ENCODE assay signal across 1 cellular context in the genomic region with DNA sequence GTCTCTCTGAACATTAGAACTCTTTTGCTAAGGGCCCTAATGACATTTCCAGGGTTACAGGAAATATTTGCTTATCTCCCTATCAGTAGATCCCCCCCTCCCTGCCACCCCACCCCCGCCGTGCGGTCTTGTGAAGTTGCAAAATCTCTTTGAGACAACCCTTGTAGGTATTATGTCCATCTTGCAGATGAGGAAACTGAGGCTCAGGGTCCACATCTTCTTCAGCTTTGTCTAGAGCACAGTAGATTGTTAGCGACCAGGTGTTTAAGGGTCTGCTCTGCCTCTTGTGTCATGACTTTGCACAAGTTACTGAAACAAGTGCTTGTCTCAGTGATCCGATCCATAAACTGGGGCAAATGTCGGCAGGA.
TF ChIP-seq lines count a peak whose summit lies in the region.

No MANE protein-coding gene starts in this region.

TF ChIP-seq in K562, 482 proteins besides CTCF, POLR2A, EP300 and RAD21 (continued from another document and continues in another):
- TF ChIP-seq, protein P1, sequence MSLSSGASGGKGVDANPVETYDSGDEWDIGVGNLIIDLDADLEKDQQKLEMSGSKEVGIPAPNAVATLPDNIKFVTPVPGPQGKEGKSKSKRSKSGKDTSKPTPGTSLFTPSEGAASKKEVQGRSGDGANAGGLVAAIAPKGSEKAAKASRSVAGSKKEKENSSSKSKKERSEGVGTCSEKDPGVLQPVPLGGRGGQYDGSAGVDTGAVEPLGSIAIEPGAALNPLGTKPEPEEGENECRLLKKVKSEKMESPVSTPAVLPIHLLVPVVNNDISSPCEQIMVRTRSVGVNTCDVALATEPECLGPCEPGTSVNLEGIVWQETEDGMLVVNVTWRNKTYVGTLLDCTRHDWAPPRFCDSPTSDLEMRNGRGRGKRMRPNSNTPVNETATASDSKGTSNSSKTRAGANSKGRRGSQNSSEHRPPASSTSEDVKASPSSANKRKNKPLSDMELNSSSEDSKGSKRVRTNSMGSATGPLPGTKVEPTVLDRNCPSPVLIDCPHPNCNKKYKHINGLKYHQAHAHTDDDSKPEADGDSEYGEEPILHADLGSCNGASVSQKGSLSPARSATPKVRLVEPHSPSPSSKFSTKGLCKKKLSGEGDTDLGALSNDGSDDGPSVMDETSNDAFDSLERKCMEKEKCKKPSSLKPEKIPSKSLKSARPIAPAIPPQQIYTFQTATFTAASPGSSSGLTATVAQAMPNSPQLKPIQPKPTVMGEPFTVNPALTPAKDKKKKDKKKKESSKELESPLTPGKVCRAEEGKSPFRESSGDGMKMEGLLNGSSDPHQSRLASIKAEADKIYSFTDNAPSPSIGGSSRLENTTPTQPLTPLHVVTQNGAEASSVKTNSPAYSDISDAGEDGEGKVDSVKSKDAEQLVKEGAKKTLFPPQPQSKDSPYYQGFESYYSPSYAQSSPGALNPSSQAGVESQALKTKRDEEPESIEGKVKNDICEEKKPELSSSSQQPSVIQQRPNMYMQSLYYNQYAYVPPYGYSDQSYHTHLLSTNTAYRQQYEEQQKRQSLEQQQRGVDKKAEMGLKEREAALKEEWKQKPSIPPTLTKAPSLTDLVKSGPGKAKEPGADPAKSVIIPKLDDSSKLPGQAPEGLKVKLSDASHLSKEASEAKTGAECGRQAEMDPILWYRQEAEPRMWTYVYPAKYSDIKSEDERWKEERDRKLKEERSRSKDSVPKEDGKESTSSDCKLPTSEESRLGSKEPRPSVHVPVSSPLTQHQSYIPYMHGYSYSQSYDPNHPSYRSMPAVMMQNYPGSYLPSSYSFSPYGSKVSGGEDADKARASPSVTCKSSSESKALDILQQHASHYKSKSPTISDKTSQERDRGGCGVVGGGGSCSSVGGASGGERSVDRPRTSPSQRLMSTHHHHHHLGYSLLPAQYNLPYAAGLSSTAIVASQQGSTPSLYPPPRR (CRISPR knock-in tag; IDR thresholded peaks at IDR 0.05; ENCODE audit: borderline replicate concordance), result no peak
- TF ChIP-seq ZNF75A (CRISPR knock-in tag; IDR thresholded peaks at IDR 0.05), result no peak
- TF ChIP-seq ZNF444 (CRISPR knock-in tag; IDR thresholded peaks at IDR 0.05), result no peak
- TF ChIP-seq KDM1A (IDR thresholded peaks at IDR 0.05), result 0 out of 4 replicates have a peak, but pooled peaks have one; percentile 18 to 40
- no peak for TF ChIP-seq PTRF (tag; IDR thresholded peaks at IDR 0.05)
- no peak for TF ChIP-seq RNF2 (IDR thresholded peaks at IDR 0.05)
- TF ChIP-seq CBX2 (IDR thresholded peaks at IDR 0.05; ENCODE audit: insufficient read depth, low read length, poor library complexity, severe bottlenecking), result no peak
- TF ChIP-seq ZNF507 (tag; conservative IDR thresholded peaks at IDR 0.05), result no peak
- TF ChIP-seq XRCC3 (IDR thresholded peaks at IDR 0.05), result no peak
- no peak for TF ChIP-seq CAMTA2 (CRISPR knock-in tag; conservative IDR thresholded peaks at IDR 0.05)
- no peak for TF ChIP-seq GTF2F1 (IDR thresholded peaks at IDR 0.05; ENCODE audit: low read depth, low read length)
- peak; percentile 68; the same call in 1 of the 2 replicates for TF ChIP-seq BCOR (IDR thresholded peaks at IDR 0.05)
- no peak for TF ChIP-seq HDAC2 (IDR thresholded peaks at IDR 0.05)
- TF ChIP-seq MAFG (tag; conservative IDR thresholded peaks at IDR 0.05), result no peak
- TF ChIP-seq, protein P2, sequence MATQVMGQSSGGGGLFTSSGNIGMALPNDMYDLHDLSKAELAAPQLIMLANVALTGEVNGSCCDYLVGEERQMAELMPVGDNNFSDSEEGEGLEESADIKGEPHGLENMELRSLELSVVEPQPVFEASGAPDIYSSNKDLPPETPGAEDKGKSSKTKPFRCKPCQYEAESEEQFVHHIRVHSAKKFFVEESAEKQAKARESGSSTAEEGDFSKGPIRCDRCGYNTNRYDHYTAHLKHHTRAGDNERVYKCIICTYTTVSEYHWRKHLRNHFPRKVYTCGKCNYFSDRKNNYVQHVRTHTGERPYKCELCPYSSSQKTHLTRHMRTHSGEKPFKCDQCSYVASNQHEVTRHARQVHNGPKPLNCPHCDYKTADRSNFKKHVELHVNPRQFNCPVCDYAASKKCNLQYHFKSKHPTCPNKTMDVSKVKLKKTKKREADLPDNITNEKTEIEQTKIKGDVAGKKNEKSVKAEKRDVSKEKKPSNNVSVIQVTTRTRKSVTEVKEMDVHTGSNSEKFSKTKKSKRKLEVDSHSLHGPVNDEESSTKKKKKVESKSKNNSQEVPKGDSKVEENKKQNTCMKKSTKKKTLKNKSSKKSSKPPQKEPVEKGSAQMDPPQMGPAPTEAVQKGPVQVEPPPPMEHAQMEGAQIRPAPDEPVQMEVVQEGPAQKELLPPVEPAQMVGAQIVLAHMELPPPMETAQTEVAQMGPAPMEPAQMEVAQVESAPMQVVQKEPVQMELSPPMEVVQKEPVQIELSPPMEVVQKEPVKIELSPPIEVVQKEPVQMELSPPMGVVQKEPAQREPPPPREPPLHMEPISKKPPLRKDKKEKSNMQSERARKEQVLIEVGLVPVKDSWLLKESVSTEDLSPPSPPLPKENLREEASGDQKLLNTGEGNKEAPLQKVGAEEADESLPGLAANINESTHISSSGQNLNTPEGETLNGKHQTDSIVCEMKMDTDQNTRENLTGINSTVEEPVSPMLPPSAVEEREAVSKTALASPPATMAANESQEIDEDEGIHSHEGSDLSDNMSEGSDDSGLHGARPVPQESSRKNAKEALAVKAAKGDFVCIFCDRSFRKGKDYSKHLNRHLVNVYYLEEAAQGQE (CRISPR knock-in tag; IDR thresholded peaks at IDR 0.05; ENCODE audit: low read depth), result no peak
- TF ChIP-seq, protein P3, sequence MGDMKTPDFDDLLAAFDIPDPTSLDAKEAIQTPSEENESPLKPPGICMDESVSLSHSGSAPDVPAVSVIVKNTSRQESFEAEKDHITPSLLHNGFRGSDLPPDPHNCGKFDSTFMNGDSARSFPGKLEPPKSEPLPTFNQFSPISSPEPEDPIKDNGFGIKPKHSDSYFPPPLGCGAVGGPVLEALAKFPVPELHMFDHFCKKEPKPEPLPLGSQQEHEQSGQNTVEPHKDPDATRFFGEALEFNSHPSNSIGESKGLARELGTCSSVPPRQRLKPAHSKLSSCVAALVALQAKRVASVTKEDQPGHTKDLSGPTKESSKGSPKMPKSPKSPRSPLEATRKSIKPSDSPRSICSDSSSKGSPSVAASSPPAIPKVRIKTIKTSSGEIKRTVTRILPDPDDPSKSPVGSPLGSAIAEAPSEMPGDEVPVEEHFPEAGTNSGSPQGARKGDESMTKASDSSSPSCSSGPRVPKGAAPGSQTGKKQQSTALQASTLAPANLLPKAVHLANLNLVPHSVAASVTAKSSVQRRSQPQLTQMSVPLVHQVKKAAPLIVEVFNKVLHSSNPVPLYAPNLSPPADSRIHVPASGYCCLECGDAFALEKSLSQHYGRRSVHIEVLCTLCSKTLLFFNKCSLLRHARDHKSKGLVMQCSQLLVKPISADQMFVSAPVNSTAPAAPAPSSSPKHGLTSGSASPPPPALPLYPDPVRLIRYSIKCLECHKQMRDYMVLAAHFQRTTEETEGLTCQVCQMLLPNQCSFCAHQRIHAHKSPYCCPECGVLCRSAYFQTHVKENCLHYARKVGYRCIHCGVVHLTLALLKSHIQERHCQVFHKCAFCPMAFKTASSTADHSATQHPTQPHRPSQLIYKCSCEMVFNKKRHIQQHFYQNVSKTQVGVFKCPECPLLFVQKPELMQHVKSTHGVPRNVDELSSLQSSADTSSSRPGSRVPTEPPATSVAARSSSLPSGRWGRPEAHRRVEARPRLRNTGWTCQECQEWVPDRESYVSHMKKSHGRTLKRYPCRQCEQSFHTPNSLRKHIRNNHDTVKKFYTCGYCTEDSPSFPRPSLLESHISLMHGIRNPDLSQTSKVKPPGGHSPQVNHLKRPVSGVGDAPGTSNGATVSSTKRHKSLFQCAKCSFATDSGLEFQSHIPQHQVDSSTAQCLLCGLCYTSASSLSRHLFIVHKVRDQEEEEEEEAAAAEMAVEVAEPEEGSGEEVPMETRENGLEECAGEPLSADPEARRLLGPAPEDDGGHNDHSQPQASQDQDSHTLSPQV (IDR thresholded peaks at IDR 0.05), result no peak
- TF ChIP-seq ETV1 (tag; conservative IDR thresholded peaks at IDR 0.05; ENCODE audit: low read depth), result no peak
- TF ChIP-seq ZKSCAN8 (CRISPR knock-in tag; IDR thresholded peaks at IDR 0.05), result no peak
- no peak for TF ChIP-seq ZNF57 (CRISPR knock-in tag; IDR thresholded peaks at IDR 0.05)
- no peak for TF ChIP-seq FUS (optimal IDR thresholded peaks at IDR 0.05; ENCODE audit: low read depth, low read length)
- TF ChIP-seq BDP1 (IDR thresholded peaks at IDR 0.05; ENCODE audit: insufficient read depth, insufficient read length), result no peak
- TF ChIP-seq, protein P4, sequence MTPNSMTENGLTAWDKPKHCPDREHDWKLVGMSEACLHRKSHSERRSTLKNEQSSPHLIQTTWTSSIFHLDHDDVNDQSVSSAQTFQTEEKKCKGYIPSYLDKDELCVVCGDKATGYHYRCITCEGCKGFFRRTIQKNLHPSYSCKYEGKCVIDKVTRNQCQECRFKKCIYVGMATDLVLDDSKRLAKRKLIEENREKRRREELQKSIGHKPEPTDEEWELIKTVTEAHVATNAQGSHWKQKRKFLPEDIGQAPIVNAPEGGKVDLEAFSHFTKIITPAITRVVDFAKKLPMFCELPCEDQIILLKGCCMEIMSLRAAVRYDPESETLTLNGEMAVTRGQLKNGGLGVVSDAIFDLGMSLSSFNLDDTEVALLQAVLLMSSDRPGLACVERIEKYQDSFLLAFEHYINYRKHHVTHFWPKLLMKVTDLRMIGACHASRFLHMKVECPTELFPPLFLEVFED (CRISPR knock-in tag; conservative IDR thresholded peaks at IDR 0.05), result no peak
- TF ChIP-seq, protein P5, sequence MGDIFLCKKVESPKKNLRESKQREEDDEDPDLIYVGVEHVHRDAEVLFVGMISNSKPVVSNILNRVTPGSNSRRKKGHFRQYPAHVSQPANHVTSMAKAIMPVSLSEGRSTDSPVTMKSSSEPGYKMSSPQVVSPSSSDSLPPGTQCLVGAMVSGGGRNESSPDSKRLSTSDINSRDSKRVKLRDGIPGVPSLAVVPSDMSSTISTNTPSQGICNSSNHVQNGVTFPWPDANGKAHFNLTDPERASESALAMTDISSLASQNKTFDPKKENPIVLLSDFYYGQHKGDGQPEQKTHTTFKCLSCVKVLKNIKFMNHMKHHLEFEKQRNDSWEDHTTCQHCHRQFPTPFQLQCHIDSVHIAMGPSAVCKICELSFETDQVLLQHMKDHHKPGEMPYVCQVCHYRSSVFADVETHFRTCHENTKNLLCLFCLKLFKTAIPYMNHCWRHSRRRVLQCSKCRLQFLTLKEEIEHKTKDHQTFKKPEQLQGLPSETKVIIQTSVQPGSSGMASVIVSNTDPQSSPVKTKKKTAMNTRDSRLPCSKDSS (IDR thresholded peaks at IDR 0.05; ENCODE audit: low read depth, partially characterized antibody), result no peak
- no peak for TF ChIP-seq HSF4 (CRISPR knock-in tag; IDR thresholded peaks at IDR 0.05; ENCODE audit: borderline replicate concordance)
- TF ChIP-seq IFI16 (CRISPR knock-in tag; IDR thresholded peaks at IDR 0.05), result no peak
- TF ChIP-seq ZNF224 (CRISPR knock-in tag; IDR thresholded peaks at IDR 0.05), result no peak
- no peak for TF ChIP-seq TARDBP (IDR thresholded peaks at IDR 0.05)
- TF ChIP-seq, protein P6, sequence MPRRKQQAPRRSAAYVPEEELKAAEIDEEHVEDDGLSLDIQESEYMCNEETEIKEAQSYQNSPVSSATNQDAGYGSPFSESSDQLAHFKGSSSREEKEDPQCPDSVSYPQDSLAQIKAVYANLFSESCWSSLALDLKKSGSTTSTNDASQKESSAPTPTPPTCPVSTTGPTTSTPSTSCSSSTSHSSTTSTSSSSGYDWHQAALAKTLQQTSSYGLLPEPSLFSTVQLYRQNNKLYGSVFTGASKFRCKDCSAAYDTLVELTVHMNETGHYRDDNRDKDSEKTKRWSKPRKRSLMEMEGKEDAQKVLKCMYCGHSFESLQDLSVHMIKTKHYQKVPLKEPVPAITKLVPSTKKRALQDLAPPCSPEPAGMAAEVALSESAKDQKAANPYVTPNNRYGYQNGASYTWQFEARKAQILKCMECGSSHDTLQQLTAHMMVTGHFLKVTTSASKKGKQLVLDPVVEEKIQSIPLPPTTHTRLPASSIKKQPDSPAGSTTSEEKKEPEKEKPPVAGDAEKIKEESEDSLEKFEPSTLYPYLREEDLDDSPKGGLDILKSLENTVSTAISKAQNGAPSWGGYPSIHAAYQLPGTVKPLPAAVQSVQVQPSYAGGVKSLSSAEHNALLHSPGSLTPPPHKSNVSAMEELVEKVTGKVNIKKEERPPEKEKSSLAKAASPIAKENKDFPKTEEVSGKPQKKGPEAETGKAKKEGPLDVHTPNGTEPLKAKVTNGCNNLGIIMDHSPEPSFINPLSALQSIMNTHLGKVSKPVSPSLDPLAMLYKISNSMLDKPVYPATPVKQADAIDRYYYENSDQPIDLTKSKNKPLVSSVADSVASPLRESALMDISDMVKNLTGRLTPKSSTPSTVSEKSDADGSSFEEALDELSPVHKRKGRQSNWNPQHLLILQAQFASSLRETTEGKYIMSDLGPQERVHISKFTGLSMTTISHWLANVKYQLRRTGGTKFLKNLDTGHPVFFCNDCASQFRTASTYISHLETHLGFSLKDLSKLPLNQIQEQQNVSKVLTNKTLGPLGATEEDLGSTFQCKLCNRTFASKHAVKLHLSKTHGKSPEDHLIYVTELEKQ (CRISPR knock-in tag; IDR thresholded peaks at IDR 0.05), result no peak
- no peak for TF ChIP-seq LARP7 (IDR thresholded peaks at IDR 0.05)
- no peak for TF ChIP-seq ZNF668 (CRISPR knock-in tag; IDR thresholded peaks at IDR 0.05)
- TF ChIP-seq, protein P7, sequence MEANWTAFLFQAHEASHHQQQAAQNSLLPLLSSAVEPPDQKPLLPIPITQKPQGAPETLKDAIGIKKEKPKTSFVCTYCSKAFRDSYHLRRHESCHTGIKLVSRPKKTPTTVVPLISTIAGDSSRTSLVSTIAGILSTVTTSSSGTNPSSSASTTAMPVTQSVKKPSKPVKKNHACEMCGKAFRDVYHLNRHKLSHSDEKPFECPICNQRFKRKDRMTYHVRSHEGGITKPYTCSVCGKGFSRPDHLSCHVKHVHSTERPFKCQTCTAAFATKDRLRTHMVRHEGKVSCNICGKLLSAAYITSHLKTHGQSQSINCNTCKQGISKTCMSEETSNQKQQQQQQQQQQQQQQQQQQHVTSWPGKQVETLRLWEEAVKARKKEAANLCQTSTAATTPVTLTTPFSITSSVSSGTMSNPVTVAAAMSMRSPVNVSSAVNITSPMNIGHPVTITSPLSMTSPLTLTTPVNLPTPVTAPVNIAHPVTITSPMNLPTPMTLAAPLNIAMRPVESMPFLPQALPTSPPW (CRISPR knock-in tag; IDR thresholded peaks at IDR 0.05), result peak; percentile 53
- TF ChIP-seq SMAD3 (CRISPR knock-in tag; conservative IDR thresholded peaks at IDR 0.05), result no peak
- TF ChIP-seq, protein P8, sequence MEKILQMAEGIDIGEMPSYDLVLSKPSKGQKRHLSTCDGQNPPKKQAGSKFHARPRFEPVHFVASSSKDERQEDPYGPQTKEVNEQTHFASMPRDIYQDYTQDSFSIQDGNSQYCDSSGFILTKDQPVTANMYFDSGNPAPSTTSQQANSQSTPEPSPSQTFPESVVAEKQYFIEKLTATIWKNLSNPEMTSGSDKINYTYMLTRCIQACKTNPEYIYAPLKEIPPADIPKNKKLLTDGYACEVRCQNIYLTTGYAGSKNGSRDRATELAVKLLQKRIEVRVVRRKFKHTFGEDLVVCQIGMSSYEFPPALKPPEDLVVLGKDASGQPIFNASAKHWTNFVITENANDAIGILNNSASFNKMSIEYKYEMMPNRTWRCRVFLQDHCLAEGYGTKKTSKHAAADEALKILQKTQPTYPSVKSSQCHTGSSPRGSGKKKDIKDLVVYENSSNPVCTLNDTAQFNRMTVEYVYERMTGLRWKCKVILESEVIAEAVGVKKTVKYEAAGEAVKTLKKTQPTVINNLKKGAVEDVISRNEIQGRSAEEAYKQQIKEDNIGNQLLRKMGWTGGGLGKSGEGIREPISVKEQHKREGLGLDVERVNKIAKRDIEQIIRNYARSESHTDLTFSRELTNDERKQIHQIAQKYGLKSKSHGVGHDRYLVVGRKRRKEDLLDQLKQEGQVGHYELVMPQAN (IDR thresholded peaks at IDR 0.05; ENCODE audit: borderline replicate concordance), result no peak
- TF ChIP-seq ZNF232 (CRISPR knock-in tag; IDR thresholded peaks at IDR 0.05), result no peak
- 0 out of 2 replicates have a peak, but pooled peaks have one; percentile 28 for TF ChIP-seq ADNP (tag; IDR thresholded peaks at IDR 0.05)
- TF ChIP-seq CBX1 (IDR thresholded peaks at IDR 0.05; ENCODE audit: low read depth), result peak; percentile 53; the same call in 1 of the 2 replicates
- TF ChIP-seq NR3C1 (CRISPR knock-in tag; IDR thresholded peaks at IDR 0.05), result no peak
- TF ChIP-seq SMARCA4 (IDR thresholded peaks at IDR 0.05), result no peak
